Comparison of ENCODE assay signal across 34 cellular contexts in the genomic region with DNA sequence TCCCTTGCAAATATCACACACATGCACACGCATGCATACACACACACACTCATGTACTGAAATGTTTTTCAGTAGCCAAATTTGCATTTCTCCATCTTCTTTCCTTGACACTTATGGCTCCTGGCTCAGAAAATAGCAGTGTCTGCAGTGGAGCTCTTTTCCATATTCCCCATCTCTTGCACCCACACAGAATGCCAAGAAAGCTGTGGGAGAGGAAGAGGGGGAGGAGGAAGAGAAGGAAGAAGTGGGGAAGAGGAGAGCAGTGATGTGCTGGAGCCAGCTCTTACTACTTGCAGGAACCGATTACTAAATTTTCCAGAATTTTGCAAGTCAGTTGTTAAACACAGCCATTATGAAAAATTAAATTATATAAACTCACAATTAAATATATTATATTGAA. TPM values are rescaled to one million over a fixed set of nuclear protein-coding genes. Genes with fewer than 3 reads are reported as not detected.
"Had no signal": no experiment of that assay in that cellular context is flagged by ENCODE, and none has a peak within 500 bp of the region (broad histone marks: within the 10 kb centered on the region; RNA-seq: fewer than 3 reads in every experiment).

No MANE protein-coding gene starts in this region.

- H3K4me1 ChIP-seq: body of pancreas had no signal

- H3K9me3 ChIP-seq: adrenal gland, body of pancreas had no signal

- H3K36me3 ChIP-seq: adrenal gland, cardiac muscle cell, WERI-Rb-1 had no signal

- H3K9me3 Mint-ChIP-seq: activated CD4-positive, alpha-beta memory T cell treated with anti-CD3 and anti-CD28 coated beads, Interleukin-2, amount 10 ng/mL, durations not matched to agents 7 days and 5 days; activated CD4-positive, alpha-beta T cell treated with anti-CD3 and anti-CD28 coated beads, Interleukin-2, amount 10 ng/mL, durations not matched to agents 7 days and 5 days; activated naive CD4-positive, alpha-beta T cell treated with anti-CD3 and anti-CD28 coated beads for 36 hours; activated naive CD4-positive, alpha-beta T cell treated with anti-CD3 and anti-CD28 coated beads, Interleukin-2, amount 50 U/mL, for 72 hours; activated naive CD8-positive, alpha-beta T cell treated with anti-CD3 and anti-CD28 coated beads for 36 hours; activated T-cell treated with anti-CD3 and anti-CD28 coated beads, Interleukin-2, amount 50 U/mL, for 4 hours; activated T-cell treated with anti-CD3 and anti-CD28 coated beads, Interleukin-2, amount 50 U/mL, for 72 hours; activated T-helper 1 cell treated with anti-CD3 and anti-CD28 coated beads, Interleukin-12 subunit alpha, Interleukin-12 subunit beta, Interleukin-2, Interleukin-4 antibody, amounts not matched to agents 30 ng/mL and 10 ng/mL and 1 ng/mL, durations not matched to agents 14 hours and 24 hours and 36 hours; activated T-helper 17 cell treated with anti-CD3 and anti-CD28 coated beads, Interleukin-2, amount 50 U/mL, for 72 hours; central memory CD8-positive, alpha-beta T cell; WTC11 had no signal

- H3K27ac ChIP-seq: adrenal gland, body of pancreas, cardiac muscle cell, WERI-Rb-1 had no signal

- H3K27me3 ChIP-seq: adrenal gland, body of pancreas had no signal

- DNase-seq: activated CD4-positive, alpha-beta memory T cell treated with anti-CD3 and anti-CD28 coated beads, Interleukin-2, amount 10 ng/mL, durations not matched to agents 7 days and 5 days; activated CD4-positive, alpha-beta T cell treated with anti-CD3 and anti-CD28 coated beads for 1 hour; activated CD4-positive, alpha-beta T cell treated with anti-CD3 and anti-CD28 coated beads for 36 hours; activated CD4-positive, alpha-beta T cell treated with anti-CD3 and anti-CD28 coated beads for 48 hours; activated CD4-positive, alpha-beta T cell treated with anti-CD3 and anti-CD28 coated beads, Interleukin-2, amount 10 ng/mL, durations not matched to agents 7 days and 5 days; activated CD4-positive, alpha-beta T cell treated with anti-CD3 and anti-CD28 coated beads, Interleukin-2, amount 50 U/mL, for 48 hours; activated CD4-positive, CD25-positive, alpha-beta regulatory T cell; activated CD8-positive, alpha-beta memory T cell treated with anti-CD3 and anti-CD28 coated beads for 24 hours; activated CD8-positive, alpha-beta memory T cell treated with anti-CD3 and anti-CD28 coated beads, Interleukin-2, amount 50 U/mL, for 4 hours; activated CD8-positive, alpha-beta T cell treated with anti-CD3 and anti-CD28 coated beads, Interleukin-2, amount 10 ng/mL, durations not matched to agents 7 days and 5 days; activated effector memory CD4-positive, alpha-beta T cell treated with anti-CD3 and anti-CD28 coated beads, Interleukin-2, amount 50 U/mL, for 16 hours; activated gamma-delta T cell treated with Interleukin-2 at 50 U/mL for 16 hours; activated naive CD4-positive, alpha-beta T cell treated with anti-CD3 and anti-CD28 coated beads for 36 hours; activated naive CD4-positive, alpha-beta T cell treated with anti-CD3 and anti-CD28 coated beads, Interleukin-2, amount 50 U/mL, for 16 hours; activated naive CD8-positive, alpha-beta T cell treated with anti-CD3 and anti-CD28 coated beads for 36 hours; activated T-cell treated with anti-CD3 and anti-CD28 coated beads for 4 hours; activated T-cell treated with anti-CD3 and anti-CD28 coated beads, Interleukin-2, amount 50 U/mL, for 4 hours; activated T-cell treated with anti-CD3 and anti-CD28 coated beads, Interleukin-2, amount 50 U/mL, for 72 hours; body of pancreas; T-helper 17 cell; WERI-Rb-1 had no signal

- H3K27me3 Mint-ChIP-seq: activated naive CD8-positive, alpha-beta T cell treated with anti-CD3 and anti-CD28 coated beads for 36 hours had no signal

- H3K4me1 Mint-ChIP-seq: activated CD4-positive, alpha-beta memory T cell treated with anti-CD3 and anti-CD28 coated beads, Interleukin-2, amount 10 ng/mL, durations not matched to agents 7 days and 5 days; activated CD4-positive, alpha-beta T cell treated with anti-CD3 and anti-CD28 coated beads, Interleukin-2, amount 10 ng/mL, durations not matched to agents 7 days and 5 days; activated naive CD8-positive, alpha-beta T cell treated with anti-CD3 and anti-CD28 coated beads for 36 hours; activated T-helper 17 cell treated with anti-CD3 and anti-CD28 coated beads, Interleukin-2, amount 50 U/mL, for 72 hours had no signal

- H3K4me3 Mint-ChIP-seq: activated CD4-positive, alpha-beta memory T cell treated with anti-CD3 and anti-CD28 coated beads, Interleukin-2, amount 10 ng/mL, durations not matched to agents 7 days and 5 days; activated CD4-positive, alpha-beta T cell treated with anti-CD3 and anti-CD28 coated beads for 36 hours; activated CD4-positive, alpha-beta T cell treated with anti-CD3 and anti-CD28 coated beads, Interleukin-2, amount 10 ng/mL, durations not matched to agents 7 days and 5 days; activated CD8-positive, alpha-beta T cell treated with anti-CD3 and anti-CD28 coated beads, Interleukin-2, amount 10 ng/mL, durations not matched to agents 7 days and 5 days; activated naive CD4-positive, alpha-beta T cell treated with anti-CD3 and anti-CD28 coated beads for 36 hours; activated naive CD8-positive, alpha-beta T cell treated with anti-CD3 and anti-CD28 coated beads for 36 hours; activated T-cell treated with anti-CD3 and anti-CD28 coated beads, Interleukin-2, amount 50 U/mL, for 4 hours; activated T-cell treated with anti-CD3 and anti-CD28 coated beads, Interleukin-2, amount 50 U/mL, for 72 hours; activated T-helper 1 cell treated with anti-CD3 and anti-CD28 coated beads, Interleukin-12 subunit alpha, Interleukin-12 subunit beta, Interleukin-2, Interleukin-4 antibody, amounts not matched to agents 30 ng/mL and 10 ng/mL and 1 ng/mL, durations not matched to agents 14 hours and 24 hours and 36 hours; activated T-helper 17 cell treated with anti-CD3 and anti-CD28 coated beads, Interleukin-2, amount 50 U/mL, for 72 hours; central memory CD8-positive, alpha-beta T cell; T-helper 17 cell; WTC11 had no signal

- H3K27ac Mint-ChIP-seq: activated CD4-positive, alpha-beta memory T cell treated with anti-CD3 and anti-CD28 coated beads, Interleukin-2, amount 10 ng/mL, durations not matched to agents 7 days and 5 days; activated CD4-positive, alpha-beta T cell treated with anti-CD3 and anti-CD28 coated beads for 36 hours; activated CD4-positive, alpha-beta T cell treated with anti-CD3 and anti-CD28 coated beads, Interleukin-2, amount 10 ng/mL, durations not matched to agents 7 days and 5 days; activated CD8-positive, alpha-beta T cell treated with anti-CD3 and anti-CD28 coated beads, Interleukin-2, amount 10 ng/mL, durations not matched to agents 7 days and 5 days; activated naive CD4-positive, alpha-beta T cell treated with anti-CD3 and anti-CD28 coated beads for 36 hours; activated naive CD8-positive, alpha-beta T cell treated with anti-CD3 and anti-CD28 coated beads for 36 hours; activated T-cell treated with anti-CD3 and anti-CD28 coated beads, Interleukin-2, amount 50 U/mL, for 72 hours; activated T-helper 1 cell treated with anti-CD3 and anti-CD28 coated beads, Interleukin-12 subunit alpha, Interleukin-12 subunit beta, Interleukin-2, Interleukin-4 antibody, amounts not matched to agents 30 ng/mL and 10 ng/mL and 1 ng/mL, durations not matched to agents 14 hours and 24 hours and 36 hours; activated T-helper 17 cell treated with anti-CD3 and anti-CD28 coated beads, Interleukin-2, amount 50 U/mL, for 72 hours; T-helper 17 cell; WTC11 had no signal

- H3K4me3 ChIP-seq: adrenal gland, body of pancreas, cardiac muscle cell had no signal

- H3K36me3 Mint-ChIP-seq: activated naive CD4-positive, alpha-beta T cell treated with anti-CD3 and anti-CD28 coated beads, Interleukin-2, amount 50 U/mL, for 72 hours; activated naive CD8-positive, alpha-beta T cell treated with anti-CD3 and anti-CD28 coated beads for 36 hours had no signal

RNA-seq across cellular contexts. Expression of a gene that starts 9.9 kb away (rescaled TPM):
- total RNA-seq: activated CD4-positive, alpha-beta memory T cell treated with anti-CD3 and anti-CD28 coated beads, Interleukin-2, amount 10 ng/mL, durations not matched to agents 7 days and 5 days; activated CD4-positive, alpha-beta T cell treated with anti-CD3 and anti-CD28 coated beads for 36 hours; activated CD4-positive, alpha-beta T cell treated with anti-CD3 and anti-CD28 coated beads, Interleukin-2, amount 10 ng/mL, durations not matched to agents 7 days and 5 days; activated CD8-positive, alpha-beta T cell treated with anti-CD3 and anti-CD28 coated beads, Interleukin-2, amount 10 ng/mL, durations not matched to agents 7 days and 5 days; activated naive CD4-positive, alpha-beta T cell treated with anti-CD3 and anti-CD28 coated beads for 36 hours; activated naive CD4-positive, alpha-beta T cell treated with anti-CD3 and anti-CD28 coated beads, Interleukin-2, amount 50 U/mL, for 72 hours; activated naive CD8-positive, alpha-beta T cell treated with anti-CD3 and anti-CD28 coated beads for 36 hours; activated T-cell treated with anti-CD3 and anti-CD28 coated beads, Interleukin-2, amount 50 U/mL, for 4 hours; activated T-cell treated with anti-CD3 and anti-CD28 coated beads, Interleukin-2, amount 50 U/mL, for 72 hours; activated T-helper 1 cell treated with anti-CD3 and anti-CD28 coated beads, Interleukin-12 subunit alpha, Interleukin-12 subunit beta, Interleukin-2, Interleukin-4 antibody, amounts not matched to agents 30 ng/mL and 10 ng/mL and 1 ng/mL, durations not matched to agents 14 hours and 24 hours and 36 hours; activated T-helper 17 cell treated with anti-CD3 and anti-CD28 coated beads, Interleukin-2, amount 50 U/mL, for 72 hours; adrenal gland; aorta; astrocyte; body of pancreas; bronchial epithelial cell; cardiac muscle cell; chondrocyte; T-helper 1 cell treated with Interleukin-12 subunit alpha and Interleukin-12 subunit beta and Interleukin-4 antibody, amounts not matched to agents 30 ng/mL and 1 ng/mL, for 36 hours; T-helper 17 cell; T-helper 2 cell treated with Interferon-gamma antibody and Interleukin-4, amounts not matched to agents 100 ng/mL and 5 ng/mL, for 36 hours had no signal
- polyA plus RNA-seq: cardiac muscle cell had no signal

RNA-seq across cellular contexts. Expression of a gene that starts 28.2 kb away (rescaled TPM):
- total RNA-seq: activated CD4-positive, alpha-beta memory T cell treated with anti-CD3 and anti-CD28 coated beads, Interleukin-2, amount 10 ng/mL, durations not matched to agents 7 days and 5 days; activated CD4-positive, alpha-beta T cell treated with anti-CD3 and anti-CD28 coated beads for 36 hours; activated CD4-positive, alpha-beta T cell treated with anti-CD3 and anti-CD28 coated beads, Interleukin-2, amount 10 ng/mL, durations not matched to agents 7 days and 5 days; activated CD8-positive, alpha-beta T cell treated with anti-CD3 and anti-CD28 coated beads, Interleukin-2, amount 10 ng/mL, durations not matched to agents 7 days and 5 days; activated naive CD4-positive, alpha-beta T cell treated with anti-CD3 and anti-CD28 coated beads for 36 hours; activated naive CD8-positive, alpha-beta T cell treated with anti-CD3 and anti-CD28 coated beads for 36 hours; activated T-cell treated with anti-CD3 and anti-CD28 coated beads, Interleukin-2, amount 50 U/mL, for 72 hours; activated T-helper 1 cell treated with anti-CD3 and anti-CD28 coated beads, Interleukin-12 subunit alpha, Interleukin-12 subunit beta, Interleukin-2, Interleukin-4 antibody, amounts not matched to agents 30 ng/mL and 10 ng/mL and 1 ng/mL, durations not matched to agents 14 hours and 24 hours and 36 hours; activated T-helper 17 cell treated with anti-CD3 and anti-CD28 coated beads, Interleukin-2, amount 50 U/mL, for 72 hours; bronchial epithelial cell; cardiac muscle cell; T-helper 1 cell treated with Interleukin-12 subunit alpha and Interleukin-12 subunit beta and Interleukin-4 antibody, amounts not matched to agents 30 ng/mL and 1 ng/mL, for 36 hours; T-helper 17 cell; T-helper 2 cell treated with Interferon-gamma antibody and Interleukin-4, amounts not matched to agents 100 ng/mL and 5 ng/mL, for 36 hours had no signal
